ENCODE assay signal across 2 cellular contexts in genomic region chr5:126335871-126336270, GRCh38.
TF ChIP-seq lines count a peak whose summit lies in the region.

No MANE protein-coding gene starts in this region.

TF ChIP-seq in GM23338, 12 proteins besides CTCF, POLR2A, EP300 and RAD21:
- TF ChIP-seq EZH2 (IDR thresholded peaks at IDR 0.05; ENCODE audit: low read depth, unreplicated experiment): no peak
- TF ChIP-seq EZH2phosphoT487 (IDR thresholded peaks at IDR 0.05; ENCODE audit: unreplicated experiment): no peak
- TF ChIP-seq, protein P1, sequence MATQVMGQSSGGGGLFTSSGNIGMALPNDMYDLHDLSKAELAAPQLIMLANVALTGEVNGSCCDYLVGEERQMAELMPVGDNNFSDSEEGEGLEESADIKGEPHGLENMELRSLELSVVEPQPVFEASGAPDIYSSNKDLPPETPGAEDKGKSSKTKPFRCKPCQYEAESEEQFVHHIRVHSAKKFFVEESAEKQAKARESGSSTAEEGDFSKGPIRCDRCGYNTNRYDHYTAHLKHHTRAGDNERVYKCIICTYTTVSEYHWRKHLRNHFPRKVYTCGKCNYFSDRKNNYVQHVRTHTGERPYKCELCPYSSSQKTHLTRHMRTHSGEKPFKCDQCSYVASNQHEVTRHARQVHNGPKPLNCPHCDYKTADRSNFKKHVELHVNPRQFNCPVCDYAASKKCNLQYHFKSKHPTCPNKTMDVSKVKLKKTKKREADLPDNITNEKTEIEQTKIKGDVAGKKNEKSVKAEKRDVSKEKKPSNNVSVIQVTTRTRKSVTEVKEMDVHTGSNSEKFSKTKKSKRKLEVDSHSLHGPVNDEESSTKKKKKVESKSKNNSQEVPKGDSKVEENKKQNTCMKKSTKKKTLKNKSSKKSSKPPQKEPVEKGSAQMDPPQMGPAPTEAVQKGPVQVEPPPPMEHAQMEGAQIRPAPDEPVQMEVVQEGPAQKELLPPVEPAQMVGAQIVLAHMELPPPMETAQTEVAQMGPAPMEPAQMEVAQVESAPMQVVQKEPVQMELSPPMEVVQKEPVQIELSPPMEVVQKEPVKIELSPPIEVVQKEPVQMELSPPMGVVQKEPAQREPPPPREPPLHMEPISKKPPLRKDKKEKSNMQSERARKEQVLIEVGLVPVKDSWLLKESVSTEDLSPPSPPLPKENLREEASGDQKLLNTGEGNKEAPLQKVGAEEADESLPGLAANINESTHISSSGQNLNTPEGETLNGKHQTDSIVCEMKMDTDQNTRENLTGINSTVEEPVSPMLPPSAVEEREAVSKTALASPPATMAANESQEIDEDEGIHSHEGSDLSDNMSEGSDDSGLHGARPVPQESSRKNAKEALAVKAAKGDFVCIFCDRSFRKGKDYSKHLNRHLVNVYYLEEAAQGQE (IDR thresholded peaks at IDR 0.05; ENCODE audit: unreplicated experiment): no peak
- TF ChIP-seq STAT1 (IDR thresholded peaks at IDR 0.05; ENCODE audit: unreplicated experiment): no peak
- TF ChIP-seq, protein P2, sequence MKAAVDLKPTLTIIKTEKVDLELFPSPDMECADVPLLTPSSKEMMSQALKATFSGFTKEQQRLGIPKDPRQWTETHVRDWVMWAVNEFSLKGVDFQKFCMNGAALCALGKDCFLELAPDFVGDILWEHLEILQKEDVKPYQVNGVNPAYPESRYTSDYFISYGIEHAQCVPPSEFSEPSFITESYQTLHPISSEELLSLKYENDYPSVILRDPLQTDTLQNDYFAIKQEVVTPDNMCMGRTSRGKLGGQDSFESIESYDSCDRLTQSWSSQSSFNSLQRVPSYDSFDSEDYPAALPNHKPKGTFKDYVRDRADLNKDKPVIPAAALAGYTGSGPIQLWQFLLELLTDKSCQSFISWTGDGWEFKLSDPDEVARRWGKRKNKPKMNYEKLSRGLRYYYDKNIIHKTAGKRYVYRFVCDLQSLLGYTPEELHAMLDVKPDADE (IDR thresholded peaks at IDR 0.05): no peak
- TF ChIP-seq NANOG (IDR thresholded peaks at IDR 0.05; ENCODE audit: borderline replicate concordance): no peak
- no peak for TF ChIP-seq POLR2AphosphoS5 (IDR thresholded peaks at IDR 0.05; ENCODE audit: low read depth)
- no peak for TF ChIP-seq ZNF114 (CRISPR knock-in tag; IDR thresholded peaks at IDR 0.05)
- TF ChIP-seq ZNF462 (CRISPR knock-in tag; IDR thresholded peaks at IDR 0.05): no peak
- no peak for TF ChIP-seq CREB1 (CRISPR knock-in tag; IDR thresholded peaks at IDR 0.05; ENCODE audit: low read depth)
- no peak for TF ChIP-seq ZNF331 (CRISPR knock-in tag; IDR thresholded peaks at IDR 0.05; ENCODE audit: low read depth)
- TF ChIP-seq JUNB (IDR thresholded peaks at IDR 0.05; ENCODE audit: unreplicated experiment): no peak
TF ChIP-seq in GM23338: peak in this region for 0.

TF ChIP-seq in H1, 55 proteins besides CTCF, POLR2A, EP300 and RAD21:
- TF ChIP-seq PHF8 (conservative IDR thresholded peaks at IDR 0.05; ENCODE audit: low read depth, low read length) (no peak), TCF12 (IDR thresholded peaks at IDR 0.05; ENCODE audit: low read depth, low read length) (no peak), RFX5 (IDR thresholded peaks at IDR 0.05; ENCODE audit: borderline replicate concordance, low read depth, low read length) (no peak), RBBP5 (IDR thresholded peaks at IDR 0.05; ENCODE audit: borderline replicate concordance, low read depth, low read length) (no peak), KDM5A (IDR thresholded peaks at IDR 0.05; ENCODE audit: low read length) (no peak), CREB1 (IDR thresholded peaks at IDR 0.05) (no peak), SUZ12 (IDR thresholded peaks at IDR 0.05; ENCODE audit: low read length) (no peak), BCL11A (IDR thresholded peaks at IDR 0.05; ENCODE audit: low read depth in 2 of 2, low read length in 2 of 2) (no peak), RNF2 (IDR thresholded peaks at IDR 0.05; ENCODE audit: borderline replicate concordance, low read depth, low read length, missing control alignments, poor library complexity, severe bottlenecking) (no peak), TAF1 (IDR thresholded peaks at IDR 0.05; ENCODE audit: low read depth, low read length) (no peak), YY1 (IDR thresholded peaks at IDR 0.05; ENCODE audit: low read depth, low read length) (no peak), POLR2AphosphoS5 (IDR thresholded peaks at IDR 0.05; ENCODE audit: low read depth, low read length) (no peak), BACH1 (IDR thresholded peaks at IDR 0.05; ENCODE audit: low read length) (no peak), SIN3A (conservative IDR thresholded peaks at IDR 0.05 in 1 of 2, IDR thresholded peaks at IDR 0.05 in 1 of 2; ENCODE audit: low read depth in 1 of 2, low read length in 2 of 2) (no peak)
- TF ChIP-seq, protein P3, sequence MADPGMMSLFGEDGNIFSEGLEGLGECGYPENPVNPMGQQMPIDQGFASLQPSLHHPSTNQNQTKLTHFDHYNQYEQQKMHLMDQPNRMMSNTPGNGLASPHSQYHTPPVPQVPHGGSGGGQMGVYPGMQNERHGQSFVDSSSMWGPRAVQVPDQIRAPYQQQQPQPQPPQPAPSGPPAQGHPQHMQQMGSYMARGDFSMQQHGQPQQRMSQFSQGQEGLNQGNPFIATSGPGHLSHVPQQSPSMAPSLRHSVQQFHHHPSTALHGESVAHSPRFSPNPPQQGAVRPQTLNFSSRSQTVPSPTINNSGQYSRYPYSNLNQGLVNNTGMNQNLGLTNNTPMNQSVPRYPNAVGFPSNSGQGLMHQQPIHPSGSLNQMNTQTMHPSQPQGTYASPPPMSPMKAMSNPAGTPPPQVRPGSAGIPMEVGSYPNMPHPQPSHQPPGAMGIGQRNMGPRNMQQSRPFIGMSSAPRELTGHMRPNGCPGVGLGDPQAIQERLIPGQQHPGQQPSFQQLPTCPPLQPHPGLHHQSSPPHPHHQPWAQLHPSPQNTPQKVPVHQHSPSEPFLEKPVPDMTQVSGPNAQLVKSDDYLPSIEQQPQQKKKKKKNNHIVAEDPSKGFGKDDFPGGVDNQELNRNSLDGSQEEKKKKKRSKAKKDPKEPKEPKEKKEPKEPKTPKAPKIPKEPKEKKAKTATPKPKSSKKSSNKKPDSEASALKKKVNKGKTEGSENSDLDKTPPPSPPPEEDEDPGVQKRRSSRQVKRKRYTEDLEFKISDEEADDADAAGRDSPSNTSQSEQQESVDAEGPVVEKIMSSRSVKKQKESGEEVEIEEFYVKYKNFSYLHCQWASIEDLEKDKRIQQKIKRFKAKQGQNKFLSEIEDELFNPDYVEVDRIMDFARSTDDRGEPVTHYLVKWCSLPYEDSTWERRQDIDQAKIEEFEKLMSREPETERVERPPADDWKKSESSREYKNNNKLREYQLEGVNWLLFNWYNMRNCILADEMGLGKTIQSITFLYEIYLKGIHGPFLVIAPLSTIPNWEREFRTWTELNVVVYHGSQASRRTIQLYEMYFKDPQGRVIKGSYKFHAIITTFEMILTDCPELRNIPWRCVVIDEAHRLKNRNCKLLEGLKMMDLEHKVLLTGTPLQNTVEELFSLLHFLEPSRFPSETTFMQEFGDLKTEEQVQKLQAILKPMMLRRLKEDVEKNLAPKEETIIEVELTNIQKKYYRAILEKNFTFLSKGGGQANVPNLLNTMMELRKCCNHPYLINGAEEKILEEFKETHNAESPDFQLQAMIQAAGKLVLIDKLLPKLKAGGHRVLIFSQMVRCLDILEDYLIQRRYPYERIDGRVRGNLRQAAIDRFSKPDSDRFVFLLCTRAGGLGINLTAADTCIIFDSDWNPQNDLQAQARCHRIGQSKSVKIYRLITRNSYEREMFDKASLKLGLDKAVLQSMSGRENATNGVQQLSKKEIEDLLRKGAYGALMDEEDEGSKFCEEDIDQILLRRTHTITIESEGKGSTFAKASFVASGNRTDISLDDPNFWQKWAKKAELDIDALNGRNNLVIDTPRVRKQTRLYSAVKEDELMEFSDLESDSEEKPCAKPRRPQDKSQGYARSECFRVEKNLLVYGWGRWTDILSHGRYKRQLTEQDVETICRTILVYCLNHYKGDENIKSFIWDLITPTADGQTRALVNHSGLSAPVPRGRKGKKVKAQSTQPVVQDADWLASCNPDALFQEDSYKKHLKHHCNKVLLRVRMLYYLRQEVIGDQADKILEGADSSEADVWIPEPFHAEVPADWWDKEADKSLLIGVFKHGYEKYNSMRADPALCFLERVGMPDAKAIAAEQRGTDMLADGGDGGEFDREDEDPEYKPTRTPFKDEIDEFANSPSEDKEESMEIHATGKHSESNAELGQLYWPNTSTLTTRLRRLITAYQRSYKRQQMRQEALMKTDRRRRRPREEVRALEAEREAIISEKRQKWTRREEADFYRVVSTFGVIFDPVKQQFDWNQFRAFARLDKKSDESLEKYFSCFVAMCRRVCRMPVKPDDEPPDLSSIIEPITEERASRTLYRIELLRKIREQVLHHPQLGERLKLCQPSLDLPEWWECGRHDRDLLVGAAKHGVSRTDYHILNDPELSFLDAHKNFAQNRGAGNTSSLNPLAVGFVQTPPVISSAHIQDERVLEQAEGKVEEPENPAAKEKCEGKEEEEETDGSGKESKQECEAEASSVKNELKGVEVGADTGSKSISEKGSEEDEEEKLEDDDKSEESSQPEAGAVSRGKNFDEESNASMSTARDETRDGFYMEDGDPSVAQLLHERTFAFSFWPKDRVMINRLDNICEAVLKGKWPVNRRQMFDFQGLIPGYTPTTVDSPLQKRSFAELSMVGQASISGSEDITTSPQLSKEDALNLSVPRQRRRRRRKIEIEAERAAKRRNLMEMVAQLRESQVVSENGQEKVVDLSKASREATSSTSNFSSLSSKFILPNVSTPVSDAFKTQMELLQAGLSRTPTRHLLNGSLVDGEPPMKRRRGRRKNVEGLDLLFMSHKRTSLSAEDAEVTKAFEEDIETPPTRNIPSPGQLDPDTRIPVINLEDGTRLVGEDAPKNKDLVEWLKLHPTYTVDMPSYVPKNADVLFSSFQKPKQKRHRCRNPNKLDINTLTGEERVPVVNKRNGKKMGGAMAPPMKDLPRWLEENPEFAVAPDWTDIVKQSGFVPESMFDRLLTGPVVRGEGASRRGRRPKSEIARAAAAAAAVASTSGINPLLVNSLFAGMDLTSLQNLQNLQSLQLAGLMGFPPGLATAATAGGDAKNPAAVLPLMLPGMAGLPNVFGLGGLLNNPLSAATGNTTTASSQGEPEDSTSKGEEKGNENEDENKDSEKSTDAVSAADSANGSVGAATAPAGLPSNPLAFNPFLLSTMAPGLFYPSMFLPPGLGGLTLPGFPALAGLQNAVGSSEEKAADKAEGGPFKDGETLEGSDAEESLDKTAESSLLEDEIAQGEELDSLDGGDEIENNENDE (IDR thresholded peaks at IDR 0.05; ENCODE audit: insufficient replicate concordance, low read length): no peak
TF ChIP-seq in H1: peak in this region for 0.
